ENCODE assay signal across 1 cellular context in genomic region chr3:183211390-183211789, GRCh38.
TF ChIP-seq lines count a peak whose summit lies in the region.

No MANE protein-coding gene starts in this region.

TF ChIP-seq in K562, 482 proteins besides CTCF, POLR2A, EP300 and RAD21:
- no peak for TF ChIP-seq THRB (CRISPR knock-in tag; conservative IDR thresholded peaks at IDR 0.05)
- TF ChIP-seq ATF2 (CRISPR knock-in tag; IDR thresholded peaks at IDR 0.05) = no peak
- TF ChIP-seq CHD1 (IDR thresholded peaks at IDR 0.05; ENCODE audit: low read length) = no peak
- no peak for TF ChIP-seq TFAP4 (CRISPR knock-in tag; IDR thresholded peaks at IDR 0.05; ENCODE audit: borderline replicate concordance)
- TF ChIP-seq SRSF7 (optimal IDR thresholded peaks at IDR 0.05; ENCODE audit: low read depth, low read length) = no peak
- no peak for TF ChIP-seq E4F1 (CRISPR knock-in tag; IDR thresholded peaks at IDR 0.05; ENCODE audit: borderline replicate concordance)
- no peak for TF ChIP-seq SRF (CRISPR knock-in tag; IDR thresholded peaks at IDR 0.05)
- no peak for TF ChIP-seq GABPB2 (CRISPR knock-in tag; conservative IDR thresholded peaks at IDR 0.05)
- no peak for TF ChIP-seq HBP1 (CRISPR knock-in tag; IDR thresholded peaks at IDR 0.05)
- no peak for TF ChIP-seq NR2F6 (CRISPR knock-in tag; IDR thresholded peaks at IDR 0.05)
- no peak for TF ChIP-seq E2F1 (CRISPR knock-in tag; IDR thresholded peaks at IDR 0.05)
- no peak for TF ChIP-seq MED1 (CRISPR knock-in tag; IDR thresholded peaks at IDR 0.05; ENCODE audit: borderline replicate concordance)
